Comparison of ENCODE assay signal across 21 cellular contexts in genomic region chr4:155489261-155489660, GRCh38.
DNase-seq lines count a peak whose midpoint lies in the region; ATAC-seq and TF ChIP-seq lines count a peak whose summit lies in the region.
"Had no signal": no experiment of that assay in that cellular context is flagged by ENCODE, and none has a peak within 500 bp of the region (broad histone marks: within the 10 kb centered on the region; RNA-seq: fewer than 3 reads in every experiment).

No MANE protein-coding gene starts in this region.

- H3K4me2 ChIP-seq in IMR-90 (ENCODE audit: low read depth, low read length) (no peak overlapping the region), OCI-LY7 (ENCODE audit: low read length) (no peak overlapping the region)
- H3K4me2 ChIP-seq: A549 had no signal

- H3K9me1 ChIP-seq in IMR-90 (ENCODE audit: insufficient read depth, low read length), result no peaks in the 10 kb centered on the region

- no peak overlapping the region for H2AK9ac ChIP-seq in IMR-90 (replicated peaks; ENCODE audit: low read depth, low read length, poor library complexity)

- POLR2A ChIA-PET in IMR-90 (lab: Charles Lee; ENCODE audit: unreplicated experiment), result no interaction called here
- POLR2A ChIA-PET in OCI-LY7 (lab: Charles Lee), result no interaction called here

- no peak for TF ChIP-seq CTCF in IMR-90 (conservative IDR thresholded peaks at IDR 0.05; ENCODE audit: low read depth, low read length)
- TF ChIP-seq CTCF in right lobe of liver (IDR thresholded peaks at IDR 0.05), result no peak
- TF ChIP-seq CTCF in OCI-LY7 (conservative IDR thresholded peaks at IDR 0.05; ENCODE audit: low read length), result no peak

- no peak overlapping the region for H4K5ac ChIP-seq in IMR-90 (ENCODE audit: low read depth, low read length)

- TF ChIP-seq POLR2A in IMR-90 (IDR thresholded peaks at IDR 0.05; ENCODE audit: low read depth, low read length), result no peak
- no peak for TF ChIP-seq POLR2A in right lobe of liver (IDR thresholded peaks at IDR 0.05)

- ATAC-seq in IMR-90 (ENCODE audit: low read depth) (0 out of 2 replicates have a peak, but pooled peaks have one; percentile 37), right lobe of liver (no peak)
- ATAC-seq: A549, GM12878 had no signal

- no peak overlapping the region for H3K18ac ChIP-seq in IMR-90 (ENCODE audit: low read depth, low read length)

- BruUV-seq in IMR-90 (replicated peaks; lab: Mats Ljungman, UMichigan) (no TSS peak), OCI-LY7 (replicated peaks; lab: Mats Ljungman, UMichigan) (no TSS peak)

- no peak overlapping the region for H2BK120ac ChIP-seq in IMR-90 (ENCODE audit: low read depth, low read length)

- no peaks in the 10 kb centered on the region for H3K27me3 ChIP-seq in IMR-90 (ENCODE audit: control insufficient read depth, insufficient read depth, low read length)
- no peaks in the 10 kb centered on the region for H3K27me3 ChIP-seq in right lobe of liver
- H3K27me3 ChIP-seq: BE2C; BLaER1 treated with 17β-estradiol and CSF1 and Interleukin-3, amounts not matched to agents 10 nM and 100 nM had no signal

- H3K4me3 ChIP-seq in IMR-90 (ENCODE audit: insufficient read depth, low read depth, low read length) (no peak overlapping the region), right lobe of liver (no peak overlapping the region), OCI-LY7 (ENCODE audit: low read depth, low read length, poor library complexity, severe bottlenecking) (no peak overlapping the region)
- H3K4me3 ChIP-seq: A549; BLaER1 treated with 17β-estradiol and CSF1 and Interleukin-3, amounts not matched to agents 10 nM and 100 nM; GM12878; HAP-1 had no signal

- H2BK20ac ChIP-seq in IMR-90 (ENCODE audit: low read depth, low read length), result no peak overlapping the region

- in situ Hi-C loops in IMR-90 (cut with MboI; ENCODE audit: low sequenced_read_pairs), result no loop called here

- H3K9me2 ChIP-seq in OCI-LY7 (ENCODE audit: insufficient read depth, low read length), result no peaks in the 10 kb centered on the region

- no peak overlapping the region for H2BK5ac ChIP-seq in IMR-90 (ENCODE audit: low read depth, low read length, poor library complexity, severe bottlenecking)

- no peaks in the 10 kb centered on the region for H3K79me2 ChIP-seq in OCI-LY7 (ENCODE audit: insufficient read depth, low read depth, low read length)

- DNase-seq in IMR-90 (peak; percentile 13), amniotic epithelial cell (ENCODE audit: low read depth) (peak; percentile 80), iris pigment epithelial cell (ENCODE audit: low read depth) (peak; percentile 47), NCI-H526 treated with DMSO at 0.1 percent for 48 hours (lab: John Stamatoyannopoulos, UW) (no peak), right lobe of liver (no peak), OCI-LY7 (ENCODE audit: low spot score) (no peak)
- DNase-seq: 8988T; ACHN; AML-193; BE2C; CD4-positive, alpha-beta T cell; CD8-positive, alpha-beta memory T cell; DMS 273 treated with DMSO at 0.1 percent for 48 hours; DMS79; EL; GDM1; GOT3 had no signal

- H3K4ac ChIP-seq in IMR-90 (ENCODE audit: low read depth, low read length), result no peak overlapping the region

- no peak overlapping the region for H2BK15ac ChIP-seq in IMR-90 (ENCODE audit: low read depth, low read length)

- no peak overlapping the region for H4K8ac ChIP-seq in IMR-90 (ENCODE audit: low read depth in 2 of 2, low read length in 2 of 2)

- H3K9ac ChIP-seq in IMR-90 (ENCODE audit: low read depth, low read length), result no peak overlapping the region
- H3K9ac ChIP-seq: BLaER1 treated with 17β-estradiol and CSF1 and Interleukin-3, amounts not matched to agents 10 nM and 100 nM had no signal

- H3K36me3 ChIP-seq in IMR-90 (ENCODE audit: control insufficient read depth, insufficient read depth, low read length), result no peaks in the 10 kb centered on the region
- no peaks in the 10 kb centered on the region for H3K36me3 ChIP-seq in right lobe of liver
- H3K36me3 ChIP-seq in OCI-LY7 (ENCODE audit: insufficient read depth, low read length), result no peaks in the 10 kb centered on the region
- H3K36me3 ChIP-seq: BE2C; BLaER1 treated with 17β-estradiol and CSF1 and Interleukin-3, amounts not matched to agents 10 nM and 100 nM; HAP-1 had no signal

- no peak overlapping the region for H2AFZ ChIP-seq in IMR-90 (replicated peaks; ENCODE audit: low read length, poor library complexity)
- no peak overlapping the region for H2AFZ ChIP-seq in OCI-LY7 (ENCODE audit: low read length)

- H3K56ac ChIP-seq in IMR-90 (ENCODE audit: extremely low read depth, insufficient read depth, low read length), result no peak overlapping the region

- CTCF ChIA-PET in IMR-90 (lab: Yijun Ruan, JAX), result no interaction called here
- CTCF ChIA-PET in OCI-LY7 (lab: Charles Lee; ENCODE audit: unreplicated experiment), result no interaction called here

- H3K4me1 ChIP-seq in IMR-90 (ENCODE audit: control insufficient read depth, insufficient read depth, low read length) (no peaks in the 10 kb centered on the region), right lobe of liver (peaks cover 0 to 6% (median 0%) of the 10 kb centered on the region in 4 donors), OCI-LY7 (ENCODE audit: insufficient read depth, low read length, poor library complexity, severe bottlenecking) (no peaks in the 10 kb centered on the region)
- H3K4me1 ChIP-seq: A549, BE2C, HAP-1 had no signal

- H3K14ac ChIP-seq in IMR-90 (replicated peaks; ENCODE audit: low read depth, low read length), result no peak overlapping the region

- H3K79me1 ChIP-seq in IMR-90 (ENCODE audit: low read depth in 1 of 2, low read length in 2 of 2), result no peaks in the 10 kb centered on the region

- no peak for TF ChIP-seq RAD21 in IMR-90 (IDR thresholded peaks at IDR 0.05; ENCODE audit: low read length)

- H3K27ac ChIP-seq in IMR-90 (ENCODE audit: insufficient read depth, low read length), result no peak overlapping the region
- no peak overlapping the region for H3K27ac ChIP-seq in right lobe of liver
- no peak overlapping the region for H3K27ac ChIP-seq in OCI-LY7 (ENCODE audit: low read depth, low read length, poor library complexity, severe bottlenecking)
- H3K27ac ChIP-seq: A549; BLaER1 treated with 17β-estradiol and CSF1 and Interleukin-3, amounts not matched to agents 10 nM and 100 nM had no signal

- H3K9me3 ChIP-seq in IMR-90 (ENCODE audit: control insufficient read depth, insufficient read depth, low read length) (no peaks in the 10 kb centered on the region), right lobe of liver (no peaks in the 10 kb centered on the region), OCI-LY7 (ENCODE audit: low read length) (no peaks in the 10 kb centered on the region)
- H3K9me3 ChIP-seq: A549; BE2C; BLaER1 treated with 17β-estradiol and CSF1 and Interleukin-3, amounts not matched to agents 10 nM and 100 nM; HAP-1 had no signal

- WGBS in IMR-90 (ENCODE audit: extremely low coverage in 2 of 2, insufficient read length in 1 of 2), 2 experiments, result 86% methylated on average over 3 of the region's 3 CpGs; no CpG with 5 or more reads in 1 of the 2 experiments
- WGBS in right lobe of liver (ENCODE audit: insufficient coverage, low coverage, low lambda C conversion rate, missing lambda C conversion rate), result 79% methylated on average over 3 of the region's 3 CpGs

- intact Hi-C loops in IMR-90 (cut with micrococcal nuclease), result no loop called here
- intact Hi-C loops in right lobe of liver (cut with DNase I), result no loop called here
- intact Hi-C loops in OCI-LY7 (cut with micrococcal nuclease; ENCODE audit: unreplicated experiment), result no loop called here

- H4K91ac ChIP-seq in IMR-90 (ENCODE audit: insufficient read depth, low read depth, low read length), result no peak overlapping the region

- H2AK5ac ChIP-seq in IMR-90 (ENCODE audit: low read depth, low read length), result no peak overlapping the region

- dilution Hi-C loops in IMR-90 (cut with HindIII; ENCODE audit: low sequenced_read_pairs, unreplicated experiment), result no loop called here

- H4K20me1 ChIP-seq in IMR-90 (ENCODE audit: insufficient read depth, low read length), result no peaks in the 10 kb centered on the region
- H4K20me1 ChIP-seq in OCI-LY7 (ENCODE audit: insufficient read depth, low read length), result no peaks in the 10 kb centered on the region
- H4K20me1 ChIP-seq: BLaER1 treated with 17β-estradiol and CSF1 and Interleukin-3, amounts not matched to agents 10 nM and 100 nM had no signal

- no peak overlapping the region for H3K23ac ChIP-seq in IMR-90 (ENCODE audit: low read depth, low read length)

TF ChIP-seq in IMR-90, 13 proteins besides CTCF, POLR2A, EP300 and RAD21:
- TF ChIP-seq MXI1 (IDR thresholded peaks at IDR 0.05; ENCODE audit: borderline replicate concordance, low read depth, low read length), result no peak
- TF ChIP-seq ELK1 (IDR thresholded peaks at IDR 0.05; ENCODE audit: borderline replicate concordance, low read depth, low read length), result no peak
- no peak for TF ChIP-seq RFX5 (IDR thresholded peaks at IDR 0.05; ENCODE audit: low read depth, low read length)
- TF ChIP-seq RCOR1 (IDR thresholded peaks at IDR 0.05; ENCODE audit: insufficient replicate concordance, low read length), result no peak
- TF ChIP-seq USF2 (IDR thresholded peaks at IDR 0.05; ENCODE audit: low read depth, low read length), result no peak
- TF ChIP-seq MAZ (IDR thresholded peaks at IDR 0.05; ENCODE audit: borderline replicate concordance, low read depth, low read length), result no peak
- no peak for TF ChIP-seq MAFK (IDR thresholded peaks at IDR 0.05; ENCODE audit: low read depth, low read length)
- TF ChIP-seq BHLHE40 (IDR thresholded peaks at IDR 0.05; ENCODE audit: low read depth, low read length), result no peak
- no peak for TF ChIP-seq FOS (IDR thresholded peaks at IDR 0.05; ENCODE audit: low read depth, low read length)
- no peak for TF ChIP-seq CEBPB (IDR thresholded peaks at IDR 0.05; ENCODE audit: low read depth, low read length)
- TF ChIP-seq CHD1 (IDR thresholded peaks at IDR 0.05; ENCODE audit: low read depth, low read length), result no peak
- no peak for TF ChIP-seq NFE2L2 (IDR thresholded peaks at IDR 0.05; ENCODE audit: low read depth, low read length)

Comparison
In these comparisons a context has a peak if more than half of its experiments do, and no peak if none do; other contexts are left out.
1. DNase-seq: peak in IMR-90 (single experiment), amniotic epithelial cell (single experiment) and iris pigment epithelial cell (single experiment); none in NCI-H526 treated with DMSO at 0.1 percent for 48 hours (single experiment), right lobe of liver (0 of 3) and OCI-LY7 (single experiment).